Comparison of ENCODE assay signal across 18 cellular contexts in genomic region chr6:10991115-10991514, GRCh38. TPM values are rescaled to one million over a fixed set of nuclear protein-coding genes. Genes with fewer than 3 reads are reported as not detected.
DNase-seq lines count a peak whose midpoint lies in the region; ATAC-seq, FAIRE-seq and TF ChIP-seq lines count a peak whose summit lies in the region.
"Had no signal": no experiment of that assay in that cellular context is flagged by ENCODE, and none has a peak within 500 bp of the region (broad histone marks: within the 10 kb centered on the region; RNA-seq: fewer than 3 reads in every experiment).

No MANE protein-coding gene starts in this region.

- 0 out of 2 replicates have a peak overlapping the region, but pooled peaks have one; percentile 13 for H2BK20ac ChIP-seq in IMR-90 (ENCODE audit: low read depth, low read length)

- no peak for TF ChIP-seq POLR2A in IMR-90 (IDR thresholded peaks at IDR 0.05; ENCODE audit: low read depth, low read length)

- no peak overlapping the region for H3K9ac ChIP-seq in IMR-90 (ENCODE audit: low read depth, low read length)
- H3K9ac ChIP-seq: BLaER1 treated with 17β-estradiol and CSF1 and Interleukin-3, amounts not matched to agents 10 nM and 100 nM; GM23248 had no signal

- H3K23ac ChIP-seq in IMR-90 (ENCODE audit: low read depth, low read length) = no peak overlapping the region

- no peak for TF ChIP-seq CTCF in IMR-90 (conservative IDR thresholded peaks at IDR 0.05; ENCODE audit: low read depth, low read length)
- TF ChIP-seq CTCF in progenitor cell of endocrine pancreas (IDR thresholded peaks at IDR 0.05; ENCODE audit: unreplicated experiment) = no peak

- H3K9me3 Mint-ChIP-seq in progenitor cell of endocrine pancreas (ENCODE audit: low read depth) = no peaks in the 10 kb centered on the region
- H3K9me3 Mint-ChIP-seq: CD4-positive, alpha-beta T cell had no signal

- no peak overlapping the region for H2BK5ac ChIP-seq in IMR-90 (ENCODE audit: low read depth, low read length, poor library complexity, severe bottlenecking)

- no peak overlapping the region for H3K18ac ChIP-seq in IMR-90 (ENCODE audit: low read depth, low read length)

- POLR2A ChIA-PET in IMR-90 (lab: Charles Lee; ENCODE audit: unreplicated experiment) = no interaction called here

- H3K27me3 ChIP-seq in IMR-90 (ENCODE audit: control insufficient read depth, insufficient read depth, low read length) (no peaks in the 10 kb centered on the region), ectodermal cell (ENCODE audit: control insufficient read depth, insufficient read depth, low read length, poor library complexity, severe bottlenecking) (no peaks in the 10 kb centered on the region)
- H3K27me3 ChIP-seq: BLaER1 treated with 17β-estradiol and CSF1 and Interleukin-3, amounts not matched to agents 10 nM and 100 nM had no signal

- no peak overlapping the region for H2AFZ ChIP-seq in IMR-90 (replicated peaks; ENCODE audit: low read length, poor library complexity)
- H2AFZ ChIP-seq: GM23248 had no signal

- no peak overlapping the region for H3K4me3 Mint-ChIP-seq in progenitor cell of endocrine pancreas (ENCODE audit: low read depth)
- H3K4me3 Mint-ChIP-seq: CD4-positive, alpha-beta T cell had no signal

- no peak overlapping the region for H3K4me3 ChIP-seq in IMR-90 (ENCODE audit: insufficient read depth, low read depth, low read length)
- H3K4me3 ChIP-seq in ectodermal cell (ENCODE audit: insufficient read depth, low read depth, low read length) = no peak overlapping the region
- H3K4me3 ChIP-seq: BLaER1 treated with 17β-estradiol and CSF1 and Interleukin-3, amounts not matched to agents 10 nM and 100 nM; GM23248 had no signal

- CTCF ChIA-PET in IMR-90 (lab: Yijun Ruan, JAX) = interaction anchor here (0.8 kb wide), 1 partner anchor 9 kb away, joined by 5 read pairs; no protein-coding TSS in a partner anchor

- no peaks in the 10 kb centered on the region for H3K4me1 ChIP-seq in IMR-90 (ENCODE audit: control insufficient read depth, insufficient read depth, low read length)
- H3K4me1 ChIP-seq in ectodermal cell (ENCODE audit: control insufficient read depth, insufficient read depth, low read length) = peaks cover 10% of the 10 kb centered on the region
- H3K4me1 ChIP-seq: BLaER1 treated with 17β-estradiol and CSF1 and Interleukin-3, amounts not matched to agents 10 nM and 100 nM had no signal

- no peak for ATAC-seq in IMR-90 (ENCODE audit: low read depth)
- ATAC-seq: HCT116 had no signal

- peaks cover 7% of the 10 kb centered on the region for H3K4me1 Mint-ChIP-seq in progenitor cell of endocrine pancreas (ENCODE audit: low read depth)

- no peak overlapping the region for H3K4me2 ChIP-seq in IMR-90 (ENCODE audit: low read depth, low read length)
- H3K4me2 ChIP-seq: BLaER1 treated with 17β-estradiol and CSF1 and Interleukin-3, amounts not matched to agents 10 nM and 100 nM had no signal

- H3K56ac ChIP-seq in IMR-90 (ENCODE audit: extremely low read depth, insufficient read depth, low read length) = no peak overlapping the region

- peak overlapping the region; percentile 32; the same call in 1 of the 2 replicates for H4K91ac ChIP-seq in IMR-90 (ENCODE audit: insufficient read depth, low read depth, low read length)

- peaks cover 3% of the 10 kb centered on the region; the same call in 1 of the 2 replicates for H3K9me1 ChIP-seq in IMR-90 (ENCODE audit: insufficient read depth, low read length)

- H2BK15ac ChIP-seq in IMR-90 (ENCODE audit: low read depth, low read length) = no peak overlapping the region

- H4K8ac ChIP-seq in IMR-90 (ENCODE audit: low read depth in 2 of 2, low read length in 2 of 2) = no peak overlapping the region

- no TSS peak for BruUV-seq in IMR-90 (replicated peaks; lab: Mats Ljungman, UMichigan)

- TF ChIP-seq RAD21 in IMR-90 (IDR thresholded peaks at IDR 0.05; ENCODE audit: low read length) = no peak

- no peaks in the 10 kb centered on the region for H3K79me1 ChIP-seq in IMR-90 (ENCODE audit: low read depth in 1 of 2, low read length in 2 of 2)

- no peak overlapping the region for H2AK9ac ChIP-seq in IMR-90 (replicated peaks; ENCODE audit: low read depth, low read length, poor library complexity)

- DNase-seq in Ammon's horn (ENCODE audit: low spot score) (peak; percentile 49), IMR-90 (no peak), midbrain (lab: John Stamatoyannopoulos, UW) (peak; percentile 13), GM03348 (ENCODE audit: low spot score) (no peak), GM19239 (ENCODE audit: insufficient read length, low spot score) (no peak), progenitor cell of endocrine pancreas (ENCODE audit: low spot score, unreplicated experiment) (no peak)
- DNase-seq: 8988T; AML-193; Calu3; CD4-positive, alpha-beta T cell; DND-41; GDM1; GM23248 had no signal

- no peak overlapping the region for H3K4ac ChIP-seq in IMR-90 (ENCODE audit: low read depth, low read length)

- no CpG with 5 or more reads among the region's 2 CpGs for WGBS in IMR-90 (ENCODE audit: extremely low coverage in 2 of 2, insufficient read length in 1 of 2), 2 experiments
- 63% methylated on average over 1 of the region's 2 CpGs for WGBS in ectodermal cell, 2 experiments

- H3K14ac ChIP-seq in IMR-90 (replicated peaks; ENCODE audit: low read depth, low read length) = no peak overlapping the region

- H2BK120ac ChIP-seq in IMR-90 (ENCODE audit: low read depth, low read length) = no peak overlapping the region

- no peaks in the 10 kb centered on the region for H4K20me1 ChIP-seq in IMR-90 (ENCODE audit: insufficient read depth, low read length)
- H4K20me1 ChIP-seq: BLaER1 treated with 17β-estradiol and CSF1 and Interleukin-3, amounts not matched to agents 10 nM and 100 nM had no signal

- no peak overlapping the region for H3K27ac ChIP-seq in IMR-90 (ENCODE audit: insufficient read depth, low read length)
- H3K27ac ChIP-seq in ectodermal cell (ENCODE audit: insufficient read depth, low read depth, low read length, poor library complexity, severe bottlenecking) = peak overlapping the region; percentile 6
- H3K27ac ChIP-seq: BLaER1 treated with 17β-estradiol and CSF1 and Interleukin-3, amounts not matched to agents 10 nM and 100 nM; GM23248 had no signal

- dilution Hi-C loops in IMR-90 (cut with HindIII; ENCODE audit: low sequenced_read_pairs, unreplicated experiment) = no loop called here

- no peak overlapping the region for H4K5ac ChIP-seq in IMR-90 (ENCODE audit: low read depth, low read length)

- H3K36me3 Mint-ChIP-seq in progenitor cell of endocrine pancreas (ENCODE audit: insufficient read depth) = peaks cover 4% of the 10 kb centered on the region

- H2AK5ac ChIP-seq in IMR-90 (ENCODE audit: low read depth, low read length) = no peak overlapping the region; the same call in 1 of the 2 replicates

- H3K27me3 Mint-ChIP-seq in progenitor cell of endocrine pancreas = no peaks in the 10 kb centered on the region

- no peak overlapping the region for H3K27ac Mint-ChIP-seq in progenitor cell of endocrine pancreas
- H3K27ac Mint-ChIP-seq: CD4-positive, alpha-beta T cell had no signal

- in situ Hi-C loops in IMR-90 (cut with MboI; ENCODE audit: low sequenced_read_pairs) = no loop called here

- no peaks in the 10 kb centered on the region for H3K36me3 ChIP-seq in IMR-90 (ENCODE audit: control insufficient read depth, insufficient read depth, low read length)
- no peaks in the 10 kb centered on the region for H3K36me3 ChIP-seq in ectodermal cell (ENCODE audit: control insufficient read depth, insufficient read depth, low read length)

- no peak for FAIRE-seq in GM19239 (lab: Jason Lieb, UNC)
- FAIRE-seq: H54 had no signal

- intact Hi-C loops in IMR-90 (cut with micrococcal nuclease) = no loop called here

- no peaks in the 10 kb centered on the region for H3K9me3 ChIP-seq in IMR-90 (ENCODE audit: control insufficient read depth, insufficient read depth, low read length)
- no peaks in the 10 kb centered on the region for H3K9me3 ChIP-seq in ectodermal cell (ENCODE audit: control insufficient read depth, low read length)

TF ChIP-seq in IMR-90, 13 proteins besides CTCF, POLR2A, EP300 and RAD21:
- no peak for TF ChIP-seq BHLHE40 (IDR thresholded peaks at IDR 0.05; ENCODE audit: low read depth, low read length)
- no peak for TF ChIP-seq CEBPB (IDR thresholded peaks at IDR 0.05; ENCODE audit: low read depth, low read length)

RNA-seq across cellular contexts. Expression of gene ELOVL2, which starts 53.0 kb away (rescaled TPM):
- 7.9 and 10.6 TPM in 2 replicates for total RNA-seq in IMR-90 (2012; rRNA removed)
- 5.2 and 6.3 TPM in 2 replicates for polyA plus RNA-seq in IMR-90 (2012; rRNA removed)
- 1.6 and 1.7 TPM in 2 replicates for polyA plus RNA-seq in IMR-90 (2012; cell fraction: cytosol; rRNA removed)
- polyA plus RNA-seq in IMR-90 (2012; cell fraction: nucleus; rRNA removed; ENCODE audit: low replicate concordance) = 1.0 and 9.0 TPM in 2 replicates
- polyA plus RNA-seq in ectodermal cell (2013, experiment 1 of 4) = 6.0 TPM
- 6.4 TPM for polyA plus RNA-seq in ectodermal cell (2013, experiment 2 of 4)
- polyA plus RNA-seq in ectodermal cell (2013, experiment 3 of 4) = 4.3 TPM
- polyA plus RNA-seq in ectodermal cell (2013, experiment 4 of 4) = 5.3 TPM
- 5.6 and 6.0 TPM in 2 replicates for total RNA-seq in progenitor cell of endocrine pancreas
- total RNA-seq: CD4-positive, alpha-beta T cell; HT-29 had no signal

Comparison
In these comparisons a context has a peak if more than half of its experiments do, and no peak if none do; other contexts are left out.
1. DNase-seq: peak in Ammon's horn (single experiment) and midbrain (single experiment); none in IMR-90 (single experiment), GM03348 (single experiment), GM19239 (single experiment) and progenitor cell of endocrine pancreas (single experiment).